22 cellular contexts compared by ENCODE assay signal in genomic region chr2:145617906-145618305, GRCh38.
DNase-seq lines count a peak whose midpoint lies in the region; ATAC-seq, FAIRE-seq and TF ChIP-seq lines count a peak whose summit lies in the region.
"Had no signal": no experiment of that assay in that cellular context is flagged by ENCODE, and none has a peak within 500 bp of the region (broad histone marks: within the 10 kb centered on the region; RNA-seq: fewer than 3 reads in every experiment).

No MANE protein-coding gene starts in this region.

- H3K4ac ChIP-seq in IMR-90 (ENCODE audit: low read depth, low read length): no peak overlapping the region

- ATAC-seq in IMR-90 (ENCODE audit: low read depth) (peak; percentile 65), GM21576 (IDR thresholded peaks at IDR 0.05; ENCODE audit: unreplicated experiment) (no peak), upper lobe of left lung (ENCODE audit: low FRiP score in 2 of 2) (no peak)
- ATAC-seq: Right ventricle myocardium inferior had no signal

- in situ Hi-C loops in ACHN (cut with HindIII; ENCODE audit: low pct_ligation_motif_present, low pct_unique_long_range_greater_than_20kb, low sequenced_read_pairs) (no loop called here), IMR-90 (cut with MboI; ENCODE audit: low sequenced_read_pairs) (no loop called here), astrocyte of the spinal cord (cut with HindIII; ENCODE audit: low sequenced_read_pairs) (no loop called here)

- H2AK9ac ChIP-seq in IMR-90 (replicated peaks; ENCODE audit: low read depth, low read length, poor library complexity): no peak overlapping the region

- H3K4me1 ChIP-seq in IMR-90 (ENCODE audit: control insufficient read depth, insufficient read depth, low read length): no peaks in the 10 kb centered on the region; the same call in 1 of the 2 replicates
- no peaks in the 10 kb centered on the region for H3K4me1 ChIP-seq in upper lobe of left lung
- H3K4me1 ChIP-seq: colonic mucosa, left ventricle myocardium inferior, right atrium auricular region had no signal

- no peaks in the 10 kb centered on the region for H3K36me3 ChIP-seq in IMR-90 (ENCODE audit: control insufficient read depth, insufficient read depth, low read length)
- H3K36me3 ChIP-seq in upper lobe of left lung: no peaks in the 10 kb centered on the region
- H3K36me3 ChIP-seq: colonic mucosa, left ventricle myocardium inferior, right atrium auricular region, tibial artery had no signal

- H3K9ac ChIP-seq in IMR-90 (ENCODE audit: low read depth, low read length): no peak overlapping the region

- DNase-seq in ACHN (peak; percentile 65), IMR-90 (peak; percentile 68), astrocyte of the spinal cord (ENCODE audit: low read depth, low spot score) (peak; percentile 67), glomerular visceral epithelial cell (ENCODE audit: extremely low spot score) (peak; percentile 34), HTR-8/SVneo (ENCODE audit: insufficient read length, low spot score) (no peak), upper lobe of left lung (no peak)
- DNase-seq in stimulated activated CD8-positive, alpha-beta memory T cell treated with anti-CD3 and anti-CD28 coated beads, Interleukin-4, amount 100 ng/mL, for 48 hours: no peak
- DNase-seq: activated CD4-positive, alpha-beta T cell treated with anti-CD3 and anti-CD28 coated beads, Interleukin-2, amount 10 ng/mL, durations not matched to agents 24 days and 14 days; activated CD8-positive, alpha-beta memory T cell treated with anti-CD3 and anti-CD28 coated beads, Interleukin-2, amount 50 U/mL, for 48 hours; activated gamma-delta T cell; AML-193; anterior cingulate cortex; colonic mucosa; COR-L47; H9; left ventricle myocardium inferior; NCI-H187; stimulated activated naive CD4-positive, alpha-beta T cell; tibial artery had no signal

- H3K4me3 ChIP-seq in IMR-90 (ENCODE audit: insufficient read depth, low read depth, low read length): no peak overlapping the region
- no peak overlapping the region for H3K4me3 ChIP-seq in astrocyte of the spinal cord (ENCODE audit: low read depth, low read length)
- no peak overlapping the region for H3K4me3 ChIP-seq in upper lobe of left lung
- H3K4me3 ChIP-seq: colonic mucosa, left ventricle myocardium inferior, right atrium auricular region, tibial artery had no signal

- H4K91ac ChIP-seq in IMR-90 (ENCODE audit: insufficient read depth, low read depth, low read length): no peak overlapping the region

- H3K14ac ChIP-seq in IMR-90 (replicated peaks; ENCODE audit: low read depth, low read length): no peak overlapping the region

- H2AFZ ChIP-seq in IMR-90 (replicated peaks; ENCODE audit: low read length, poor library complexity): no peak overlapping the region

- no peak overlapping the region for H2BK20ac ChIP-seq in IMR-90 (ENCODE audit: low read depth, low read length)

- dilution Hi-C loops in IMR-90 (cut with HindIII; ENCODE audit: low sequenced_read_pairs, unreplicated experiment): no loop called here

- no peaks in the 10 kb centered on the region for H4K20me1 ChIP-seq in IMR-90 (ENCODE audit: insufficient read depth, low read length)

- no CpG with 5 or more reads among the region's 2 CpGs for WGBS in IMR-90 (ENCODE audit: extremely low coverage in 2 of 2, insufficient read length in 1 of 2), 2 experiments
- 41 to 60% methylated on average over 2 of the region's 2 CpGs for WGBS in upper lobe of left lung, 2 donors

- H2BK5ac ChIP-seq in IMR-90 (ENCODE audit: low read depth, low read length, poor library complexity, severe bottlenecking): no peak overlapping the region

- no peaks in the 10 kb centered on the region for H3K9me3 ChIP-seq in IMR-90 (ENCODE audit: control insufficient read depth, insufficient read depth, low read length)
- no peaks in the 10 kb centered on the region for H3K9me3 ChIP-seq in upper lobe of left lung
- H3K9me3 ChIP-seq: colonic mucosa, left ventricle myocardium inferior, right atrium auricular region, tibial artery had no signal

- H4K5ac ChIP-seq in IMR-90 (ENCODE audit: low read depth, low read length): no peak overlapping the region

- no peak overlapping the region for H3K4me2 ChIP-seq in IMR-90 (ENCODE audit: low read depth, low read length)

- H3K56ac ChIP-seq in IMR-90 (ENCODE audit: extremely low read depth, insufficient read depth, low read length): no peak overlapping the region

- POLR2A ChIA-PET in IMR-90 (lab: Charles Lee; ENCODE audit: unreplicated experiment): no interaction called here

- no peak overlapping the region for H3K27ac ChIP-seq in IMR-90 (ENCODE audit: insufficient read depth, low read length)
- H3K27ac ChIP-seq in upper lobe of left lung: no peak overlapping the region
- H3K27ac ChIP-seq: colonic mucosa, left ventricle myocardium inferior, right atrium auricular region, tibial artery had no signal

- H3K79me1 ChIP-seq in IMR-90 (ENCODE audit: low read depth in 1 of 2, low read length in 2 of 2): no peaks in the 10 kb centered on the region

- FAIRE-seq in HTR-8/SVneo (lab: Jason Lieb, UNC): no peak

- H2BK120ac ChIP-seq in IMR-90 (ENCODE audit: low read depth, low read length): no peak overlapping the region

- no peak overlapping the region for H2BK15ac ChIP-seq in IMR-90 (ENCODE audit: low read depth, low read length)

- no peak overlapping the region for H2AK5ac ChIP-seq in IMR-90 (ENCODE audit: low read depth, low read length)

- TF ChIP-seq POLR2A in IMR-90 (IDR thresholded peaks at IDR 0.05; ENCODE audit: low read depth, low read length): no peak
- TF ChIP-seq POLR2A in upper lobe of left lung (IDR thresholded peaks at IDR 0.05): no peak

- no peak overlapping the region for H3K23ac ChIP-seq in IMR-90 (ENCODE audit: low read depth, low read length)

- intact Hi-C loops in IMR-90 (cut with micrococcal nuclease): no loop called here

- CTCF ChIA-PET in IMR-90 (lab: Yijun Ruan, JAX): no interaction called here

- no peaks in the 10 kb centered on the region for H3K9me1 ChIP-seq in IMR-90 (ENCODE audit: insufficient read depth, low read length)

- no peak overlapping the region for H3K18ac ChIP-seq in IMR-90 (ENCODE audit: low read depth, low read length)

- no peak for TF ChIP-seq CTCF in IMR-90 (conservative IDR thresholded peaks at IDR 0.05; ENCODE audit: low read depth, low read length)
- TF ChIP-seq CTCF in astrocyte of the spinal cord (IDR thresholded peaks at IDR 0.05; ENCODE audit: low read depth, low read length): no peak
- TF ChIP-seq CTCF in upper lobe of left lung (IDR thresholded peaks at IDR 0.05): no peak

- TF ChIP-seq EP300 in upper lobe of left lung (IDR thresholded peaks at IDR 0.05): no peak

- BruUV-seq in IMR-90 (replicated peaks; lab: Mats Ljungman, UMichigan): no TSS peak

- TF ChIP-seq RAD21 in IMR-90 (IDR thresholded peaks at IDR 0.05; ENCODE audit: low read length): no peak

- H3K27me3 ChIP-seq in IMR-90 (ENCODE audit: control insufficient read depth, insufficient read depth, low read length) (no peaks in the 10 kb centered on the region), upper lobe of left lung (no peaks in the 10 kb centered on the region)
- H3K27me3 ChIP-seq: colonic mucosa, right atrium auricular region, tibial artery had no signal

- H4K8ac ChIP-seq in IMR-90 (ENCODE audit: low read depth in 2 of 2, low read length in 2 of 2): no peak overlapping the region

TF ChIP-seq in IMR-90, 13 proteins besides CTCF, POLR2A, EP300 and RAD21:
- TF ChIP-seq RCOR1 (IDR thresholded peaks at IDR 0.05; ENCODE audit: insufficient replicate concordance, low read length): no peak
- no peak for TF ChIP-seq MAFK (IDR thresholded peaks at IDR 0.05; ENCODE audit: low read depth, low read length)
- no peak for TF ChIP-seq FOS (IDR thresholded peaks at IDR 0.05; ENCODE audit: low read depth, low read length)
- TF ChIP-seq MXI1 (IDR thresholded peaks at IDR 0.05; ENCODE audit: borderline replicate concordance, low read depth, low read length): no peak
- TF ChIP-seq, protein P1, sequence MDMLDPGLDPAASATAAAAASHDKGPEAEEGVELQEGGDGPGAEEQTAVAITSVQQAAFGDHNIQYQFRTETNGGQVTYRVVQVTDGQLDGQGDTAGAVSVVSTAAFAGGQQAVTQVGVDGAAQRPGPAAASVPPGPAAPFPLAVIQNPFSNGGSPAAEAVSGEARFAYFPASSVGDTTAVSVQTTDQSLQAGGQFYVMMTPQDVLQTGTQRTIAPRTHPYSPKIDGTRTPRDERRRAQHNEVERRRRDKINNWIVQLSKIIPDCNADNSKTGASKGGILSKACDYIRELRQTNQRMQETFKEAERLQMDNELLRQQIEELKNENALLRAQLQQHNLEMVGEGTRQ (IDR thresholded peaks at IDR 0.05; ENCODE audit: low read depth, low read length): no peak
- TF ChIP-seq BHLHE40 (IDR thresholded peaks at IDR 0.05; ENCODE audit: low read depth, low read length): no peak
- TF ChIP-seq MAZ (IDR thresholded peaks at IDR 0.05; ENCODE audit: borderline replicate concordance, low read depth, low read length): no peak
- TF ChIP-seq, protein P2, sequence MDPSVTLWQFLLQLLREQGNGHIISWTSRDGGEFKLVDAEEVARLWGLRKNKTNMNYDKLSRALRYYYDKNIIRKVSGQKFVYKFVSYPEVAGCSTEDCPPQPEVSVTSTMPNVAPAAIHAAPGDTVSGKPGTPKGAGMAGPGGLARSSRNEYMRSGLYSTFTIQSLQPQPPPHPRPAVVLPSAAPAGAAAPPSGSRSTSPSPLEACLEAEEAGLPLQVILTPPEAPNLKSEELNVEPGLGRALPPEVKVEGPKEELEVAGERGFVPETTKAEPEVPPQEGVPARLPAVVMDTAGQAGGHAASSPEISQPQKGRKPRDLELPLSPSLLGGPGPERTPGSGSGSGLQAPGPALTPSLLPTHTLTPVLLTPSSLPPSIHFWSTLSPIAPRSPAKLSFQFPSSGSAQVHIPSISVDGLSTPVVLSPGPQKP (IDR thresholded peaks at IDR 0.05; ENCODE audit: borderline replicate concordance, low read depth, low read length): no peak
- TF ChIP-seq CHD1 (IDR thresholded peaks at IDR 0.05; ENCODE audit: low read depth, low read length): no peak
- TF ChIP-seq CEBPB (IDR thresholded peaks at IDR 0.05; ENCODE audit: low read depth, low read length): no peak
- TF ChIP-seq SMC3 (IDR thresholded peaks at IDR 0.05; ENCODE audit: low read depth, low read length): no peak
- no peak for TF ChIP-seq RFX5 (IDR thresholded peaks at IDR 0.05; ENCODE audit: low read depth, low read length)
TF ChIP-seq in IMR-90: peak in this region for 0.

Comparison
In these comparisons a context has a peak if more than half of its experiments do, and no peak if none do; other contexts are left out.
1. DNase-seq: peak in ACHN (single experiment), IMR-90 (single experiment), astrocyte of the spinal cord (single experiment) and glomerular visceral epithelial cell (single experiment); none in stimulated activated CD8-positive, alpha-beta memory T cell treated with anti-CD3 and anti-CD28 coated beads, Interleukin-4, amount 100 ng/mL, for 48 hours (single experiment), HTR-8/SVneo (single experiment) and upper lobe of left lung (0 of 2).